In genomic region chr19:33064117-33064777, GRCh38 we compare ENCODE assay signal across 8 cellular contexts. TPM values are rescaled to one million over a fixed set of nuclear protein-coding genes. Genes with fewer than 3 reads are reported as not detected.
A peak's percentile ranks its signal among the peaks of the same experiment; 100 is the strongest.
DNase-seq lines count a peak whose midpoint lies in the region; ATAC-seq and TF ChIP-seq lines count a peak whose summit lies in the region.

No MANE protein-coding gene starts in this region.

- no peak for TF ChIP-seq POLR2A in gastroesophageal sphincter (IDR thresholded peaks at IDR 0.05)

- no CpG with 5 or more reads among the region's 58 CpGs for WGBS in gastroesophageal sphincter (ENCODE audit: low coverage in 1 of 2), 2 donors

- no peak overlapping the region for H3K27ac Mint-ChIP-seq in CD8-positive, alpha-beta T cell
- H3K27ac Mint-ChIP-seq in progenitor cell of endocrine pancreas = peak overlapping the region; percentile 93

- CTCF ChIA-PET in CD8-positive, alpha-beta T cell (lab: Charles Lee) = no interaction called here

- H3K27ac ChIP-seq in CD8-positive, alpha-beta T cell (ENCODE audit: low read depth, low read length) = no peak overlapping the region
- H3K27ac ChIP-seq in KMS-11 = no peak overlapping the region
- H3K27ac ChIP-seq in gastroesophageal sphincter = peak overlapping the region in 1 of 4 donors; percentile 49

- H3K9me3 Mint-ChIP-seq in CD8-positive, alpha-beta T cell = no peaks in the 10 kb centered on the region
- H3K9me3 Mint-ChIP-seq in progenitor cell of endocrine pancreas (ENCODE audit: low read depth) = no peaks in the 10 kb centered on the region

- H3K4me3 ChIP-seq in CD8-positive, alpha-beta T cell (ENCODE audit: low read depth, low read length) = no peak overlapping the region
- H3K4me3 ChIP-seq in KMS-11 (IDR thresholded peaks at IDR 0.05; ENCODE audit: insufficient read depth, low read depth, low read length) = no peak overlapping the region
- peak overlapping the region; percentile 49 to 66 for H3K4me3 ChIP-seq in gastroesophageal sphincter

- intact Hi-C loops in CD8-positive, alpha-beta T cell (cut with DNase I, micrococcal nuclease) = no loop called here

- peak; percentile 67 for ATAC-seq in CD8-positive, alpha-beta T cell
- ATAC-seq in GM19467 (IDR thresholded peaks at IDR 0.05; ENCODE audit: unreplicated experiment) (peak; percentile 31), gastroesophageal sphincter (peak; percentile 25), HG03521 (IDR thresholded peaks at IDR 0.05; ENCODE audit: unreplicated experiment) (no peak)

- no peak overlapping the region for H3K9ac ChIP-seq in KMS-11

- H3K4me1 ChIP-seq in CD8-positive, alpha-beta T cell (ENCODE audit: insufficient read depth, low read length) = peaks cover 3% of the 10 kb centered on the region
- H3K4me1 ChIP-seq in KMS-11 (ENCODE audit: low read depth, poor library complexity, severe bottlenecking) (peaks cover 12% of the 10 kb centered on the region), gastroesophageal sphincter (peaks cover 0 to 23% (median 6%) of the 10 kb centered on the region in 3 donors)

- no peaks in the 10 kb centered on the region for H3K9me3 ChIP-seq in CD8-positive, alpha-beta T cell (ENCODE audit: low read length)
- H3K9me3 ChIP-seq in gastroesophageal sphincter = no peaks in the 10 kb centered on the region

- H2AFZ ChIP-seq in KMS-11 (ENCODE audit: low read depth) = peak overlapping the region; percentile 38; the same call in 1 of the 2 replicates

- H3K27me3 Mint-ChIP-seq in CD8-positive, alpha-beta T cell (ENCODE audit: low read depth) = peaks cover 25% of the 10 kb centered on the region
- H3K27me3 Mint-ChIP-seq in progenitor cell of endocrine pancreas = peaks cover 7% of the 10 kb centered on the region

- peaks cover 6% of the 10 kb centered on the region for H3K27me3 ChIP-seq in CD8-positive, alpha-beta T cell (ENCODE audit: insufficient read depth, low read length)
- H3K27me3 ChIP-seq in KMS-11 (ENCODE audit: insufficient read depth, low read depth) (no peaks in the 10 kb centered on the region), gastroesophageal sphincter (peaks cover 60% of the 10 kb centered on the region)

- no peak for TF ChIP-seq CTCF in CD8-positive, alpha-beta T cell (IDR thresholded peaks at IDR 0.05)
- TF ChIP-seq CTCF in KMS-11 (conservative IDR thresholded peaks at IDR 0.05; ENCODE audit: low read depth, low read length) = no peak
- no peak for TF ChIP-seq CTCF in gastroesophageal sphincter (IDR thresholded peaks at IDR 0.05)
- peak; percentile 46 for TF ChIP-seq CTCF in progenitor cell of endocrine pancreas (IDR thresholded peaks at IDR 0.05; ENCODE audit: unreplicated experiment)

- H3K79me2 ChIP-seq in KMS-11 (ENCODE audit: insufficient read depth, low read depth) = peaks cover 8% of the 10 kb centered on the region; the same call in 1 of the 2 replicates

- no peaks in the 10 kb centered on the region for H3K36me3 ChIP-seq in CD8-positive, alpha-beta T cell (ENCODE audit: insufficient read depth, low read length)
- no peaks in the 10 kb centered on the region for H3K36me3 ChIP-seq in KMS-11 (ENCODE audit: insufficient read depth)
- no peaks in the 10 kb centered on the region for H3K36me3 ChIP-seq in gastroesophageal sphincter

- peaks cover 7% of the 10 kb centered on the region for H3K4me1 Mint-ChIP-seq in CD8-positive, alpha-beta T cell (ENCODE audit: low read depth)
- peaks cover 16% of the 10 kb centered on the region for H3K4me1 Mint-ChIP-seq in progenitor cell of endocrine pancreas (ENCODE audit: low read depth)

- H4K20me1 ChIP-seq in KMS-11 (ENCODE audit: insufficient read depth) = no peaks in the 10 kb centered on the region

- no peak for TF ChIP-seq EP300 in gastroesophageal sphincter (IDR thresholded peaks at IDR 0.05)

- H3K4me2 ChIP-seq in KMS-11 = peak overlapping the region; percentile 88

- H3K36me3 Mint-ChIP-seq in CD8-positive, alpha-beta T cell = no peaks in the 10 kb centered on the region
- peaks cover 4% of the 10 kb centered on the region for H3K36me3 Mint-ChIP-seq in progenitor cell of endocrine pancreas (ENCODE audit: insufficient read depth)

- POLR2A ChIA-PET in CD8-positive, alpha-beta T cell (lab: Charles Lee) = no interaction called here

- H3K4me3 Mint-ChIP-seq in CD8-positive, alpha-beta T cell = peak overlapping the region; percentile 74
- peak overlapping the region; percentile 92 for H3K4me3 Mint-ChIP-seq in progenitor cell of endocrine pancreas (ENCODE audit: low read depth)

- DNase-seq in CD8-positive, alpha-beta T cell = peak in 2 of 7 experiments; percentile 13 to 33
- peak; percentile 57 for DNase-seq in activated CD8-positive, alpha-beta memory T cell treated with anti-CD3 and anti-CD28 coated beads, Interleukin-2, amount 50 U/mL, for 48 hours
- DNase-seq in progenitor cell of endocrine pancreas (ENCODE audit: low spot score, unreplicated experiment) = peak; percentile 59
- DNase-seq in NCI-H1092 (lab: John Stamatoyannopoulos, UW) = no peak

RNA-seq across cellular contexts. Expression of gene RHPN2, which starts 0.4 kb away (rescaled TPM):
- total RNA-seq in CD8-positive, alpha-beta T cell = under 1 TPM in 1 of 2 experiments, not detected in 1; 0.61 TPM
- total RNA-seq in gastroesophageal sphincter = 1 to 10 TPM; 1.4 to 4.7 (median 2.1) TPM
- 33.9 and 40.2 TPM in 2 replicates for total RNA-seq in progenitor cell of endocrine pancreas

RNA-seq across cellular contexts. Expression of gene GPATCH1, which starts 16.7 kb away (rescaled TPM):
- total RNA-seq in CD8-positive, alpha-beta T cell = 1 to 10 TPM; 4.9 to 5.2 TPM
- 10 to 100 TPM in 1 of 4 donors, 1 to 10 TPM in 3; 6.2 to 10.4 (median 6.8) TPM for total RNA-seq in gastroesophageal sphincter
- total RNA-seq in progenitor cell of endocrine pancreas = 13.4 and 15.6 TPM in 2 replicates

Comparison
In these comparisons a context has a peak if more than half of its experiments do, and no peak if none do; other contexts are left out.
1. H3K4me3 ChIP-seq: peak in gastroesophageal sphincter (2 of 2); none in CD8-positive, alpha-beta T cell (single experiment) and KMS-11 (single experiment).